In genomic region chr13:78875792-78876580, GRCh38 we compare ENCODE assay signal across 11 cellular contexts.
DNase-seq lines count a peak whose midpoint lies in the region; ATAC-seq and TF ChIP-seq lines count a peak whose summit lies in the region.
"Had no signal": no experiment of that assay in that cellular context is flagged by ENCODE, and none has a peak within 500 bp of the region (broad histone marks: within the 10 kb centered on the region; RNA-seq: fewer than 3 reads in every experiment).

No MANE protein-coding gene starts in this region.

- intact Hi-C loops in mucosa of descending colon (cut with DNase I, micrococcal nuclease) = no loop called here

- CTCF ChIA-PET in activated CD8-positive, alpha-beta memory T cell treated with anti-CD3 and anti-CD28 coated beads, Interleukin-2, amount 10 ng/mL, durations not matched to agents 7 days and 5 days (lab: Charles Lee) = no interaction called here

- no peak for TF ChIP-seq CTCF in mucosa of descending colon (IDR thresholded peaks at IDR 0.05)

- H3K9me3 ChIP-seq in mucosa of descending colon = no peaks in the 10 kb centered on the region

- H3K4me1 ChIP-seq in mucosa of descending colon (ENCODE audit: low read depth) = no peaks in the 10 kb centered on the region

- peaks cover 3% of the 10 kb centered on the region for H3K27me3 Mint-ChIP-seq in activated CD8-positive, alpha-beta memory T cell treated with anti-CD3 and anti-CD28 coated beads, Interleukin-2, amount 10 ng/mL, durations not matched to agents 7 days and 5 days

- no peaks in the 10 kb centered on the region for H3K4me1 Mint-ChIP-seq in activated CD8-positive, alpha-beta memory T cell treated with anti-CD3 and anti-CD28 coated beads, Interleukin-2, amount 10 ng/mL, durations not matched to agents 7 days and 5 days
- H3K4me1 Mint-ChIP-seq: CD4-positive, alpha-beta memory T cell had no signal

- H3K36me3 ChIP-seq in mucosa of descending colon (ENCODE audit: low read depth) = no peaks in the 10 kb centered on the region

- H3K4me3 Mint-ChIP-seq in activated CD8-positive, alpha-beta memory T cell treated with anti-CD3 and anti-CD28 coated beads, Interleukin-2, amount 10 ng/mL, durations not matched to agents 7 days and 5 days = no peak overlapping the region
- H3K4me3 Mint-ChIP-seq: activated naive CD8-positive, alpha-beta T cell; CD4-positive, alpha-beta memory T cell; nephron progenitor cell had no signal

- peak; percentile 30 for ATAC-seq in activated CD8-positive, alpha-beta memory T cell treated with anti-CD3 and anti-CD28 coated beads, Interleukin-2, amount 10 ng/mL, durations not matched to agents 7 days and 5 days
- ATAC-seq in GM21825 (IDR thresholded peaks at IDR 0.05; ENCODE audit: unreplicated experiment) (peak; percentile 74), mucosa of descending colon (peak; percentile 32)

- H3K36me3 Mint-ChIP-seq in activated CD8-positive, alpha-beta memory T cell treated with anti-CD3 and anti-CD28 coated beads, Interleukin-2, amount 10 ng/mL, durations not matched to agents 7 days and 5 days = no peaks in the 10 kb centered on the region
- H3K36me3 Mint-ChIP-seq: activated naive CD8-positive, alpha-beta T cell; CD4-positive, alpha-beta memory T cell had no signal

- DNase-seq in activated CD8-positive, alpha-beta memory T cell treated with anti-CD3 and anti-CD28 coated beads, Interleukin-2, amount 10 ng/mL, durations not matched to agents 7 days and 5 days = no peak
- DNase-seq in activated CD8-positive, alpha-beta memory T cell treated with anti-CD3 and anti-CD28 coated beads for 24 hours = no peak
- peak; percentile 80 for DNase-seq in NCI-H146 (lab: John Stamatoyannopoulos, UW)
- peak in 2 of 3 donors; percentile 3 to 43 for DNase-seq in mucosa of descending colon
- no peak for DNase-seq in SIG-M5 treated with dmso at 0.1 percent for 504 hours (lab: John Stamatoyannopoulos, UW; ENCODE audit: unreplicated experiment)
- no peak for DNase-seq in putamen (ENCODE audit: low spot score)
- no peak for DNase-seq in EL
- DNase-seq: CD4-positive, alpha-beta memory T cell; nephron progenitor cell had no signal

- no peak overlapping the region for H3K4me3 ChIP-seq in mucosa of descending colon

- no peaks in the 10 kb centered on the region for H3K9me3 Mint-ChIP-seq in activated CD8-positive, alpha-beta memory T cell treated with anti-CD3 and anti-CD28 coated beads, Interleukin-2, amount 10 ng/mL, durations not matched to agents 7 days and 5 days (ENCODE audit: low read depth)

- H3K27ac Mint-ChIP-seq in activated CD8-positive, alpha-beta memory T cell treated with anti-CD3 and anti-CD28 coated beads, Interleukin-2, amount 10 ng/mL, durations not matched to agents 7 days and 5 days = no peak overlapping the region
- H3K27ac Mint-ChIP-seq: activated naive CD8-positive, alpha-beta T cell; CD4-positive, alpha-beta memory T cell; nephron progenitor cell had no signal

Comparison
In these comparisons a context has a peak if more than half of its experiments do, and no peak if none do; other contexts are left out.
1. DNase-seq: peak in NCI-H146 (single experiment) and mucosa of descending colon (2 of 3); none in activated CD8-positive, alpha-beta memory T cell treated with anti-CD3 and anti-CD28 coated beads, Interleukin-2, amount 10 ng/mL, durations not matched to agents 7 days and 5 days (single experiment), activated CD8-positive, alpha-beta memory T cell treated with anti-CD3 and anti-CD28 coated beads for 24 hours (single experiment), SIG-M5 treated with dmso at 0.1 percent for 504 hours (single experiment), putamen (single experiment) and EL (single experiment).
2. Peak in every context shown above with its lines, with median percentiles within 50 percentile points of each other: ATAC-seq.